Comparison of ENCODE assay signal across 8 cellular contexts in genomic region chr10:13160934-13161266, GRCh38. TPM values are rescaled to one million over a fixed set of nuclear protein-coding genes. Genes with fewer than 3 reads are reported as not detected.
A peak's percentile ranks its signal among the peaks of the same experiment; 100 is the strongest.
DNase-seq lines count a peak whose midpoint lies in the region; ATAC-seq, FAIRE-seq and TF ChIP-seq lines count a peak whose summit lies in the region.

No MANE protein-coding gene starts in this region.

- peak overlapping the region; percentile 92; the same call in 1 of the 2 replicates for H3K4me3 ChIP-seq in HUES64 (ENCODE audit: low read length)
- H3K4me3 ChIP-seq in H1 (ENCODE audit: extremely low read depth in 1 of 4, insufficient read depth in 2 of 4, low read depth in 3 of 4, low read length in 4 of 4), result peak overlapping the region in 2 of 4 experiments; percentile 3 to 27; a peak in 4 of 8 replicates
- H3K4me3 ChIP-seq in skeletal muscle tissue (ENCODE audit: low read length in 3 of 3), result peak overlapping the region; percentile 30 to 74 (median 42)

- no peak for TF ChIP-seq CTCF in H1 (IDR thresholded peaks at IDR 0.05; ENCODE audit: control extremely low read depth in 1 of 3, insufficient read depth in 1 of 3, low read depth in 1 of 3, low read length in 3 of 3)

- no peak for TF ChIP-seq POLR2A in H1 (IDR thresholded peaks at IDR 0.05; ENCODE audit: control extremely low read depth in 1 of 2, low read depth in 2 of 2, low read length in 2 of 2)

- no peak overlapping the region for H2AK5ac ChIP-seq in H1 (ENCODE audit: low read depth, low read length)

- intact Hi-C loops in posterior vena cava (cut with DNase I), result loop anchor here (2.0 to 10.0 kb wide), 2 partner anchors 104 to 140 kb away; partner anchors contain the start of gene PHYH (in 1 of the 2)

- H4K91ac ChIP-seq in H1 (replicated peaks; ENCODE audit: insufficient read length, low read length), result peak overlapping the region; percentile 86

- peak; percentile 20 for ATAC-seq in GM19438 (IDR thresholded peaks at IDR 0.05; ENCODE audit: low read depth, unreplicated experiment)

- TF ChIP-seq RAD21 in H1 (IDR thresholded peaks at IDR 0.05 in 1 of 2, conservative IDR thresholded peaks at IDR 0.05 in 1 of 2; ENCODE audit: low read depth in 2 of 2, low read length in 2 of 2), result no peak

- 0 out of 2 replicates have a peak overlapping the region, but pooled peaks have one; percentile 22 for H3K9ac ChIP-seq in HUES64 (ENCODE audit: low read depth, low read length)
- peak overlapping the region in 1 of 4 experiments; percentile 27; a peak in 1 of 7 replicates for H3K9ac ChIP-seq in H1 (replicated peaks in 1 of 4; ENCODE audit: extremely low read depth in 1 of 4, low read depth in 3 of 4, low read length in 3 of 4)
- peak overlapping the region in 1 of 3 donors; percentile 9 for H3K9ac ChIP-seq in skeletal muscle tissue (ENCODE audit: low read depth in 1 of 3, low read length in 3 of 3)

- peaks cover 0 to 7% of the 10 kb centered on the region in 2 experiments for H4K20me1 ChIP-seq in H1 (replicated peaks in 1 of 2; ENCODE audit: control insufficient read depth in 1 of 2, insufficient read depth in 2 of 2, low read length in 2 of 2)

- H3K18ac ChIP-seq in H1 (ENCODE audit: extremely low read depth, low read length), result peak overlapping the region; percentile 3; the same call in 1 of the 2 replicates

- H3K9me3 ChIP-seq in HUES64 (ENCODE audit: insufficient read depth, low read depth, low read length) (no peaks in the 10 kb centered on the region), H1 (ENCODE audit: insufficient read depth in 2 of 2, low read depth in 1 of 2, low read length in 1 of 2) (no peaks in the 10 kb centered on the region), skeletal muscle tissue (ENCODE audit: control insufficient read depth in 3 of 3, low read length in 3 of 3) (no peaks in the 10 kb centered on the region)

- no peaks in the 10 kb centered on the region for H3K27me3 ChIP-seq in HUES64 (ENCODE audit: insufficient read depth, low read length)
- H3K27me3 ChIP-seq in H1 (replicated peaks in 1 of 4; ENCODE audit: control insufficient read depth in 3 of 4, extremely low read depth in 1 of 4, insufficient read depth in 3 of 4, low read length in 3 of 4), result no peaks in the 10 kb centered on the region
- H3K27me3 ChIP-seq in skeletal muscle tissue (ENCODE audit: control insufficient read depth in 3 of 3, insufficient read depth in 3 of 3, low read length in 3 of 3), result no peaks in the 10 kb centered on the region

- H3K56ac ChIP-seq in H1 (replicated peaks; ENCODE audit: insufficient read length, low read depth, low read length), result no peak overlapping the region

- 0 out of 2 replicates have a peak overlapping the region, but pooled peaks have one; percentile 10 for H2BK12ac ChIP-seq in H1 (ENCODE audit: low read depth, low read length)

- H2AFZ ChIP-seq in H1 (ENCODE audit: low read length), result peak overlapping the region; percentile 100

- WGBS in HUES64, result 45% methylated on average over 4 of the region's 4 CpGs
- 49% methylated on average over 4 of the region's 4 CpGs; no CpG with 5 or more reads in 1 of the 2 experiments for WGBS in H1 (ENCODE audit: extremely low coverage in 1 of 2, insufficient coverage in 1 of 2, insufficient read length in 1 of 2, insufficient replicate concordance in 2 of 2, low coverage in 1 of 2, low lambda C conversion rate in 2 of 2, missing lambda C conversion rate in 1 of 2), 2 experiments

- peaks cover 7% of the 10 kb centered on the region for H3K79me1 ChIP-seq in H1 (ENCODE audit: low read depth, low read length)

- no peak for TF ChIP-seq EP300 in H1 (IDR thresholded peaks at IDR 0.05; ENCODE audit: borderline replicate concordance in 1 of 2, low read depth in 2 of 2, low read length in 2 of 2)

- H4K5ac ChIP-seq in H1 (ENCODE audit: insufficient read length, low read depth, low read length), result peak overlapping the region; percentile 37

- no peak overlapping the region for H3K14ac ChIP-seq in H1 (ENCODE audit: insufficient read length)

- H2BK5ac ChIP-seq in H1 (ENCODE audit: low read depth, low read length), result no peak overlapping the region

- H2BK120ac ChIP-seq in H1 (replicated peaks; ENCODE audit: low read depth, low read length), result peak overlapping the region; percentile 93

- DNase-seq in H1 (ENCODE audit: low read depth in 1 of 2, low spot score in 2 of 2) (no peak), posterior vena cava (ENCODE audit: low spot score) (no peak), KBM-7 (no peak), pons (ENCODE audit: low spot score) (no peak), NCI-H2196 treated with DMSO at 0.1 percent for 48 hours (lab: John Stamatoyannopoulos, UW; ENCODE audit: unreplicated experiment) (no peak)

- no peak overlapping the region for H3K4ac ChIP-seq in H1 (replicated peaks; ENCODE audit: insufficient read length, low read depth, low read length)

- POLR2A ChIA-PET in H1 (lab: Charles Lee; ENCODE audit: partially characterized antibody), result interaction anchor here (1.1 to 1.9 kb wide), 3 partner anchors 138 to 189 kb away, joined by 4 to 7 read pairs (median 5); partner anchors contain the start of gene PHYH

- in situ Hi-C loops in KBM-7 (cut with MboI; ENCODE audit: low pct_unique_long_range_greater_than_20kb, low sequenced_read_pairs), result no loop called here

- no peak overlapping the region for H3K27ac ChIP-seq in HUES64 (ENCODE audit: low read depth, low read length)
- H3K27ac ChIP-seq in H1 (ENCODE audit: low read depth, low read length), result no peak overlapping the region
- no peak overlapping the region for H3K27ac ChIP-seq in skeletal muscle tissue (ENCODE audit: low read depth, low read length)

- H3K36me3 ChIP-seq in HUES64 (ENCODE audit: insufficient read depth, low read length) (peaks cover 28% of the 10 kb centered on the region), H1 (ENCODE audit: control insufficient read depth in 2 of 4, insufficient read depth in 4 of 4, low read length in 3 of 4) (peaks cover 4 to 17% (median 11%) of the 10 kb centered on the region in 4 experiments; a peak in 5 of 8 replicates), skeletal muscle tissue (ENCODE audit: control insufficient read depth in 3 of 3, insufficient read depth in 3 of 3, low read length in 3 of 3) (no peaks in the 10 kb centered on the region)

- H2BK20ac ChIP-seq in H1 (ENCODE audit: low read length), result peak overlapping the region; percentile 55; the same call in 1 of the 2 replicates

- H3K4me1 ChIP-seq in HUES64 (ENCODE audit: insufficient read depth, low read length) (0 out of 2 replicates have a peak, but pooled peaks cover 5% of the 10 kb centered on the region), H1 (replicated peaks in 1 of 4; ENCODE audit: control insufficient read depth in 3 of 4, insufficient read depth in 4 of 4, low read length in 3 of 4) (peaks cover 0 to 3% (median 3%) of the 10 kb centered on the region in 4 experiments; a peak in 3 of 7 replicates), skeletal muscle tissue (ENCODE audit: control insufficient read depth in 3 of 3, insufficient read depth in 3 of 3, low read length in 3 of 3) (peaks cover 4 to 13% (median 8%) of the 10 kb centered on the region in 3 donors)

- no peak overlapping the region for H4K8ac ChIP-seq in H1 (ENCODE audit: extremely low read depth, insufficient read depth, low read length)

- CTCF ChIA-PET in H1 (lab: Charles Lee; ENCODE audit: partially characterized antibody), result interaction anchor here (0.6 to 2.2 kb wide), 7 partner anchors 13 to 928 kb away, joined by 3 to 9 read pairs (median 3); partner anchors contain the start of gene PHYH

- H3K23ac ChIP-seq in H1 (ENCODE audit: insufficient read length), result no peak overlapping the region

- H3K4me2 ChIP-seq in H1 (ENCODE audit: insufficient read depth in 1 of 2, low read depth in 2 of 2, low read length in 2 of 2), result peak overlapping the region; percentile 58 to 99

- peaks cover 14 to 39% of the 10 kb centered on the region in 2 experiments for H3K79me2 ChIP-seq in H1 (ENCODE audit: control insufficient read depth in 1 of 2, insufficient read depth in 2 of 2, low read length in 2 of 2)

- H2BK15ac ChIP-seq in H1 (ENCODE audit: low read length), result peak overlapping the region; percentile 94

- peaks cover 11% of the 10 kb centered on the region for H3K23me2 ChIP-seq in H1 (ENCODE audit: low read depth, low read length)

- FAIRE-seq in H1 (lab: Jason Lieb, UNC), result no peak

TF ChIP-seq in H1, 55 proteins besides CTCF, POLR2A, EP300 and RAD21 (continues in another document):
- no peak for TF ChIP-seq HDAC2 (IDR thresholded peaks at IDR 0.05; ENCODE audit: borderline replicate concordance in 1 of 2, low read depth in 2 of 2, low read length in 2 of 2)
- TF ChIP-seq CEBPB (IDR thresholded peaks at IDR 0.05; ENCODE audit: low read depth, low read length), result no peak
- no peak for TF ChIP-seq POLR2AphosphoS5 (IDR thresholded peaks at IDR 0.05; ENCODE audit: low read depth, low read length)
- no peak for TF ChIP-seq YY1 (IDR thresholded peaks at IDR 0.05; ENCODE audit: low read depth, low read length)
- no peak for TF ChIP-seq GABPA (IDR thresholded peaks at IDR 0.05; ENCODE audit: borderline replicate concordance, insufficient read depth, low read length)
- no peak for TF ChIP-seq GTF2F1 (IDR thresholded peaks at IDR 0.05; ENCODE audit: borderline replicate concordance, low read depth, low read length)
- no peak for TF ChIP-seq ATF2 (IDR thresholded peaks at IDR 0.05; ENCODE audit: low read length)
- no peak for TF ChIP-seq EZH2 (IDR thresholded peaks at IDR 0.05; ENCODE audit: low read depth, low read length, severe bottlenecking)

RNA-seq across cellular contexts. Expression of gene MCM10, which starts 0.5 kb away (rescaled TPM):
- polyA plus RNA-seq in HUES64 (2013, experiment 1 of 2), result 29.2 TPM
- 26.9 TPM for polyA plus RNA-seq in HUES64 (2013, experiment 2 of 2)
- total RNA-seq in H1 (2021; fragmentation: NEBNext Ultra II Directional; extraction: Animal tissue kit (Norgen Biotek cat#: 25700)), result 59.0 and 60.3 TPM in 2 replicates
- polyA plus RNA-seq in H1 (2011; rRNA removed), result 6.8 and 9.8 TPM in 2 replicates
- polyA plus RNA-seq in H1 (2011; cell fraction: cytosol; rRNA removed), result 16.0 TPM
- polyA plus RNA-seq in H1 (2011; cell fraction: nucleus; rRNA removed), result 16.2 TPM
- 25.3 to 39.9 TPM (median 30.4 TPM) in 4 replicates for polyA plus RNA-seq in H1 (2012, experiment 1 of 2)
- polyA plus RNA-seq in H1 (2012, experiment 2 of 2), result 1.5 TPM
- 26.6 TPM for polyA plus RNA-seq in H1 (2013, experiment 1 of 2)
- 27.4 TPM for polyA plus RNA-seq in H1 (2013, experiment 2 of 2)
- polyA minus RNA-seq in H1 (2011; rRNA and poly(A)+ RNA removed), result 26.6 and 30.2 TPM in 2 replicates
- polyA minus RNA-seq in H1 (2011; cell fraction: cytosol; rRNA and poly(A)+ RNA removed), result 21.7 TPM
- polyA minus RNA-seq in H1 (2011; cell fraction: nucleus; rRNA and poly(A)+ RNA removed), result 51.6 TPM
- total RNA-seq in skeletal muscle tissue (4.2 TPM), posterior vena cava (under 1 TPM; 0.23 to 0.76 TPM)

Comparison
In these comparisons a context has a peak if more than half of its experiments do, and no peak if none do; other contexts are left out.
1. RNA of gene MCM10, which starts 0.5 kb away (total RNA-seq): 59.0 to 60.3 TPM in H1; 4.2 TPM in skeletal muscle tissue (single experiment) and 0.23 to 0.76 TPM in posterior vena cava; every median in the first group is over 10 times any median in the second.